1 cellular context compared by ENCODE assay signal in genomic region chr11:126233391-126233790, GRCh38.
TF ChIP-seq lines count a peak whose summit lies in the region.

No MANE protein-coding gene starts in this region.

TF ChIP-seq in GM23338, 12 proteins besides CTCF, POLR2A, EP300 and RAD21:
- no peak for TF ChIP-seq CREB1 (CRISPR knock-in tag; IDR thresholded peaks at IDR 0.05; ENCODE audit: low read depth)
- TF ChIP-seq EZH2phosphoT487 (IDR thresholded peaks at IDR 0.05; ENCODE audit: unreplicated experiment) = no peak
